Comparison of ENCODE assay signal across 17 cellular contexts in the genomic region with DNA sequence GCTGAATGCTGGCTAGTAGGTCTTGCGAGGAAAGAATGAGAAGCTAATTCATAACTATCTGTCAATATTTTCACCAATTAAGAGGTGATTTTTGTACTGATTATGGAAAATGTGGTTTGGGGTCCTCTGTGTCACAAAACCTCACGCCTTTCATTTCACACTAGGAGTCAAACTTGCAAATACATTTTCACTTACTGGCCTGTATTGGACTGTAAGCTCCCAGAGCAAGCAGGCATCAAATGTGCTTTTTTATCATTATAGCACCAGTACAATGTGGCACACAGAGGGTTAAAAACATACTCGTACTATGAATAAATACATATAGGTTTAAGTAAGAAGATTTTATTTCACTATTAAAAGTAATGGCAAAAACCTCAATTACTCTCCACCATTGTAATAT.
"Had no signal": no experiment of that assay in that cellular context is flagged by ENCODE, and none has a peak within 500 bp of the region (broad histone marks: within the 10 kb centered on the region; RNA-seq: fewer than 3 reads in every experiment).

No MANE protein-coding gene starts in this region.

- H3K36me3 ChIP-seq: adrenal gland, breast epithelium, left lung, suprapubic skin, vagina had no signal

- ATAC-seq: activated T-cell treated with anti-CD3 and anti-CD28 coated beads, Interleukin-2, amount 50 U/mL, for 4 hours; left lung had no signal

- H3K9me3 ChIP-seq: adrenal gland, breast epithelium, left lung, suprapubic skin, vagina had no signal

- H3K4me3 Mint-ChIP-seq: activated CD4-positive, alpha-beta memory T cell treated with anti-CD3 and anti-CD28 coated beads for 36 hours; activated naive CD4-positive, alpha-beta T cell treated with anti-CD3 and anti-CD28 coated beads, Interleukin-2, amount 10 ng/mL, durations not matched to agents 7 days and 5 days; activated T-cell treated with anti-CD3 and anti-CD28 coated beads, Interleukin-2, amount 50 U/mL, for 4 hours; neural crest cell; stimulated activated naive CD8-positive, alpha-beta T cell treated with anti-CD3 and anti-CD28 coated beads, Interleukin-15, Interleukin-2, amounts not matched to agents 100 ng/mL and 50 ng/mL, for 24 hours; T-helper 2 cell treated with Interferon-gamma antibody and Interleukin-4, amounts not matched to agents 5 μg/mL and 100 μg/mL, for 36 hours had no signal

- H3K27me3 Mint-ChIP-seq: activated CD4-positive, alpha-beta memory T cell treated with anti-CD3 and anti-CD28 coated beads for 36 hours; stimulated activated naive CD8-positive, alpha-beta T cell treated with anti-CD3 and anti-CD28 coated beads, Interleukin-15, Interleukin-2, amounts not matched to agents 100 ng/mL and 50 ng/mL, for 24 hours had no signal

- H3K27me3 ChIP-seq: adrenal gland, breast epithelium, left lung, suprapubic skin, vagina had no signal

- H3K4me3 ChIP-seq: adrenal gland, breast epithelium, coronary artery, left lung, suprapubic skin, vagina had no signal

- H3K9me3 Mint-ChIP-seq: activated CD4-positive, alpha-beta memory T cell treated with anti-CD3 and anti-CD28 coated beads for 36 hours; activated naive CD4-positive, alpha-beta T cell treated with anti-CD3 and anti-CD28 coated beads, Interleukin-2, amount 10 ng/mL, durations not matched to agents 7 days and 5 days; activated T-cell treated with anti-CD3 and anti-CD28 coated beads, Interleukin-2, amount 50 U/mL, for 4 hours; T-helper 2 cell treated with Interferon-gamma antibody and Interleukin-4, amounts not matched to agents 5 μg/mL and 100 μg/mL, for 36 hours had no signal

- H3K4me1 Mint-ChIP-seq: activated naive CD4-positive, alpha-beta T cell treated with anti-CD3 and anti-CD28 coated beads, Interleukin-2, amount 10 ng/mL, durations not matched to agents 7 days and 5 days had no signal

- H3K27ac ChIP-seq: adrenal gland, breast epithelium, coronary artery, left lung, suprapubic skin, vagina had no signal

- H3K4me1 ChIP-seq: adrenal gland, breast epithelium, left lung, suprapubic skin, vagina had no signal

- H3K27ac Mint-ChIP-seq: activated CD4-positive, alpha-beta memory T cell treated with anti-CD3 and anti-CD28 coated beads for 36 hours; activated naive CD4-positive, alpha-beta T cell treated with anti-CD3 and anti-CD28 coated beads, Interleukin-2, amount 10 ng/mL, durations not matched to agents 7 days and 5 days; stimulated activated naive CD8-positive, alpha-beta T cell treated with anti-CD3 and anti-CD28 coated beads, Interleukin-15, Interleukin-2, amounts not matched to agents 100 ng/mL and 50 ng/mL, for 24 hours; T-helper 2 cell treated with Interferon-gamma antibody and Interleukin-4, amounts not matched to agents 5 μg/mL and 100 μg/mL, for 36 hours had no signal

- H3K36me3 Mint-ChIP-seq: activated CD4-positive, alpha-beta memory T cell treated with anti-CD3 and anti-CD28 coated beads for 36 hours; activated naive CD4-positive, alpha-beta T cell treated with anti-CD3 and anti-CD28 coated beads, Interleukin-2, amount 10 ng/mL, durations not matched to agents 7 days and 5 days had no signal

- DNase-seq: activated CD4-positive, alpha-beta memory T cell treated with anti-CD3 and anti-CD28 coated beads for 36 hours; activated CD4-positive, alpha-beta T cell treated with anti-CD3 and anti-CD28 coated beads for 4 hours; activated CD8-positive, alpha-beta memory T cell treated with anti-CD3 and anti-CD28 coated beads, Interleukin-2, amount 50 U/mL, for 4 hours; activated effector memory CD4-positive, alpha-beta T cell treated with Interleukin-2 at 50 U/mL for 16 hours; activated naive CD4-positive, alpha-beta T cell treated with anti-CD3 and anti-CD28 coated beads, Interleukin-2, amount 10 ng/mL, durations not matched to agents 7 days and 5 days; activated T-cell treated with anti-CD3 and anti-CD28 coated beads, Interleukin-2, amount 50 U/mL, for 4 hours; adrenal gland; left lung; mammary epithelial cell; trophoblast cell had no signal
